11 cellular contexts compared by ENCODE assay signal in genomic region chr1:228207851-228208821, GRCh38. TPM values are rescaled to one million over a fixed set of nuclear protein-coding genes. Genes with fewer than 3 reads are reported as not detected.
A peak's percentile ranks its signal among the peaks of the same experiment; 100 is the strongest.
DNase-seq lines count a peak whose midpoint lies in the region; ATAC-seq and TF ChIP-seq lines count a peak whose summit lies in the region.
"Had no signal": no experiment of that assay in that cellular context is flagged by ENCODE, and none has a peak within 500 bp of the region (broad histone marks: within the 10 kb centered on the region; RNA-seq: fewer than 3 reads in every experiment).

Gene OBSCN, plus strand, starts transcription at chr1:228208044. Its CDS starts 3,740 bp downstream, at chr1:228211784.

- H3K4me1 ChIP-seq in right cardiac atrium (ENCODE audit: control insufficient read depth, insufficient read depth, low read length), result no peaks in the 10 kb centered on the region

- no peaks in the 10 kb centered on the region for H3K27me3 Mint-ChIP-seq in activated T-helper 17 cell treated with anti-CD3 and anti-CD28 coated beads, Interleukin-2, amount 50 U/mL, for 72 hours

- no peaks in the 10 kb centered on the region for H3K9me3 ChIP-seq in right cardiac atrium (ENCODE audit: control insufficient read depth, low read length)

- no peak within 1 kb of the TSS for H3K27ac Mint-ChIP-seq in activated T-helper 17 cell treated with anti-CD3 and anti-CD28 coated beads, Interleukin-2, amount 50 U/mL, for 72 hours

- DNase-seq in HT-29 (ENCODE audit: low spot score) (no peak), right cardiac atrium (peak; percentile 46 to 81 (median 73)), renal cortical epithelial cell (ENCODE audit: low read depth) (no peak), GM10248 (ENCODE audit: extremely low spot score) (no peak)
- no peak for DNase-seq in effector CD4-positive, alpha-beta T cell
- DNase-seq: amniotic stem cell, midbrain, OCI-M1 had no signal

- H3K27me3 ChIP-seq in right cardiac atrium (ENCODE audit: control insufficient read depth, insufficient read depth), result no peaks in the 10 kb centered on the region

- intact Hi-C loops in right cardiac atrium (cut with DNase I), result no loop called here

- H3K27ac ChIP-seq in right cardiac atrium (ENCODE audit: low read length), result peak within 1 kb of the TSS; percentile 86

- CTCF ChIA-PET in GM10248 (lab: Yijun Ruan, JAX), result no interaction called here

- H3K36me3 Mint-ChIP-seq in activated T-helper 17 cell treated with anti-CD3 and anti-CD28 coated beads, Interleukin-2, amount 50 U/mL, for 72 hours (ENCODE audit: low read depth), result no peaks in the 10 kb centered on the region

- no peak within 1 kb of the TSS for H3K4me3 Mint-ChIP-seq in activated T-helper 17 cell treated with anti-CD3 and anti-CD28 coated beads, Interleukin-2, amount 50 U/mL, for 72 hours

- no peaks in the 10 kb centered on the region for H3K4me1 Mint-ChIP-seq in activated T-helper 17 cell treated with anti-CD3 and anti-CD28 coated beads, Interleukin-2, amount 50 U/mL, for 72 hours

- no peaks in the 10 kb centered on the region for H3K9me3 Mint-ChIP-seq in activated T-helper 17 cell treated with anti-CD3 and anti-CD28 coated beads, Interleukin-2, amount 50 U/mL, for 72 hours

- ATAC-seq in activated T-helper 17 cell treated with anti-CD3 and anti-CD28 coated beads, Interleukin-2, amount 50 U/mL, for 72 hours (replicated peaks), result no peak
- ATAC-seq in right cardiac atrium (peak; percentile 66 to 69), HG03520 (IDR thresholded peaks at IDR 0.05; ENCODE audit: unreplicated experiment) (no peak), HG03135 (IDR thresholded peaks at IDR 0.05; ENCODE audit: unreplicated experiment) (no peak)

- POLR2A ChIA-PET in GM10248 (lab: Yijun Ruan, JAX), result no interaction called here

- H3K4me3 ChIP-seq in right cardiac atrium (ENCODE audit: low read length), result peak within 1 kb of the TSS; percentile 59

- TF ChIP-seq CTCF in GM10248 (IDR thresholded peaks at IDR 0.05; ENCODE audit: control extremely low read depth, extremely low read depth, low read depth, missing control alignments), result no peak

- WGBS in right cardiac atrium, result 31% methylated on average over 30 of the region's 30 CpGs

RNA-seq across cellular contexts. Expression of gene OBSCN, which starts in this region (rescaled TPM):
- 7.9 and 16.7 TPM in 2 replicates for total RNA-seq in HT-29 (2014; rRNA removed; shearing (Covaris generic))
- total RNA-seq in activated T-helper 17 cell treated with anti-CD3 and anti-CD28 coated beads, Interleukin-2, amount 50 U/mL, for 72 hours, result 10 to 100 TPM; 10.8 to 60.0 TPM
- total RNA-seq in right cardiac atrium (100 to 1,000 TPM; 144 to 196 (median 183) TPM), renal cortical epithelial cell (4.0 and 74.1 TPM in 2 replicates)
- polyA plus RNA-seq in right cardiac atrium, result 234 TPM

Comparison
In these comparisons a context has a peak if more than half of its experiments do, and no peak if none do; other contexts are left out.
1. DNase-seq: peak in right cardiac atrium (3 of 3); none in HT-29 (single experiment), renal cortical epithelial cell (single experiment), effector CD4-positive, alpha-beta T cell (single experiment) and GM10248 (single experiment).
2. ATAC-seq: peak in right cardiac atrium (2 of 2); none in activated T-helper 17 cell treated with anti-CD3 and anti-CD28 coated beads, Interleukin-2, amount 50 U/mL, for 72 hours (single experiment), HG03520 (single experiment) and HG03135 (single experiment).